In the genomic region with DNA sequence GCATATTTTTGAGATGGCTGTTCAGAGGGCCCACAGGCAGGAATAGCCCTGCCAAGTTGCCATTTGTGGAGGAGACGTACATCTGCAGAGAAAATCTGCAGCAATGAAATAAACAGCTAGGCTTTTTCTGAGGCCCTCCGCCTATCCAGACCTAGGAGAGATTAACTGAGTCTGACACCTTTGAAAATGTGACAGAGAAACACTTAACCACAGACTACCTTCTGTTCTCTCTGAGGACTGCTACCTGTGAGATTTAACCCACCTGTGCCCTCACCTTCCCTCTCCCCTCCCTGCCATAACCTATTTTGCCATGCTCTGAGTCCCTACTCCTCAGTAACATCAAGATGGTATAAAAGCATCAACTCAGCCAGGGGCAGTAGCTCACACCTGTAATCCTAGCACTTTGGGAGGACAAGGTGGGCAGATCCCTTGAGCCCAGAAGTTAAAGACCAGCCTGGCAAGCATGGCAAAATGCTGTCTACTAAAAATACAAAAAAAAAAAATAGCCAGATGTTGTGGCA, we compare ENCODE assay signal across 18 cellular contexts.
DNase-seq lines count a peak whose midpoint lies in the region; ATAC-seq, FAIRE-seq and TF ChIP-seq lines count a peak whose summit lies in the region.
"Had no signal": no experiment of that assay in that cellular context is flagged by ENCODE, and none has a peak within 500 bp of the region (broad histone marks: within the 10 kb centered on the region; RNA-seq: fewer than 3 reads in every experiment).

No MANE protein-coding gene starts in this region.

- H3K9me3 Mint-ChIP-seq in activated T-cell treated with anti-CD3 and anti-CD28 coated beads, Interleukin-2, amount 50 U/mL, for 24 hours: no peaks in the 10 kb centered on the region
- H3K9me3 Mint-ChIP-seq in endodermal cell: no peaks in the 10 kb centered on the region

- ATAC-seq in sciatic nerve: no peak

- no peaks in the 10 kb centered on the region for H3K27me3 Mint-ChIP-seq in activated T-cell treated with anti-CD3 and anti-CD28 coated beads, Interleukin-2, amount 50 U/mL, for 24 hours
- H3K27me3 Mint-ChIP-seq in endodermal cell (ENCODE audit: insufficient read depth): no peaks in the 10 kb centered on the region

- no peak for FAIRE-seq in GM12892 (lab: Jason Lieb, UNC)

- H3K4me3 ChIP-seq in NT2/D1 (ENCODE audit: insufficient read length, low read depth) (no peak overlapping the region), endodermal cell (ENCODE audit: low read length) (no peak overlapping the region), osteoblast (ENCODE audit: insufficient read depth, low read length) (no peak overlapping the region)

- no peak for DNase-seq in activated T-cell treated with anti-CD3 and anti-CD28 coated beads, Interleukin-2, amount 50 U/mL, for 24 hours
- no peak for DNase-seq in activated T-cell treated with anti-CD3 and anti-CD28 coated beads, Interleukin-2, amount 50 U/mL, for 48 hours
- DNase-seq in NT2/D1 (ENCODE audit: low read depth, low spot score): no peak
- peak; percentile 61 for DNase-seq in endodermal cell
- peak; percentile 13 for DNase-seq in sciatic nerve (ENCODE audit: low spot score)
- no peak for DNase-seq in GM12892 (ENCODE audit: insufficient read length)
- DNase-seq in osteoblast (ENCODE audit: insufficient read length, low spot score, missing footprints): no peak
- no peak for DNase-seq in H4 (ENCODE audit: low spot score)
- DNase-seq: C1 segment of cervical spinal cord; COR-L47; DMS53; GOT3; NCI-H345; NCI-H69; NK-92 treated with Interleukin-12 subunit alpha and Interleukin-12 subunit beta, amount 100 ng/mL, for 24 hours; Right ventricle myocardium superior; SK-N-SH had no signal

- intact Hi-C loops in sciatic nerve (cut with DNase I): no loop called here

- peaks cover 37% of the 10 kb centered on the region for H3K36me3 ChIP-seq in NT2/D1 (ENCODE audit: insufficient read depth, insufficient read length, low read length)
- H3K36me3 ChIP-seq in endodermal cell (ENCODE audit: control insufficient read depth, insufficient read depth, low read length): peaks cover 20% of the 10 kb centered on the region
- no peaks in the 10 kb centered on the region for H3K36me3 ChIP-seq in osteoblast (ENCODE audit: insufficient read depth, low read length)

- H3K27ac Mint-ChIP-seq in activated T-cell treated with anti-CD3 and anti-CD28 coated beads, Interleukin-2, amount 50 U/mL, for 24 hours: peak overlapping the region; percentile 34
- peak overlapping the region; percentile 92 for H3K27ac Mint-ChIP-seq in endodermal cell

- H3K4me1 ChIP-seq in NT2/D1 (ENCODE audit: insufficient read depth, insufficient read length) (no peaks in the 10 kb centered on the region), endodermal cell (ENCODE audit: control insufficient read depth, insufficient read depth, low read length) (peaks cover 10% of the 10 kb centered on the region), osteoblast (ENCODE audit: insufficient read depth, low read length) (peaks cover 15% of the 10 kb centered on the region)

- H3K4me2 ChIP-seq in osteoblast (ENCODE audit: insufficient read depth, low read length): no peak overlapping the region
- H3K4me2 ChIP-seq: SK-N-SH had no signal

- no peak overlapping the region for H3K27ac ChIP-seq in endodermal cell (ENCODE audit: low read depth, low read length)
- no peak overlapping the region for H3K27ac ChIP-seq in osteoblast (ENCODE audit: low read depth, low read length)
- H3K27ac ChIP-seq: 22Rv1 had no signal

- no peak overlapping the region for H2AFZ ChIP-seq in osteoblast (ENCODE audit: low read length)

- no peak for TF ChIP-seq POLR2A in GM12892 (IDR thresholded peaks at IDR 0.05; ENCODE audit: low read depth, low read length)

- H3K9me3 ChIP-seq in NT2/D1 (ENCODE audit: insufficient read depth, low read length): no peaks in the 10 kb centered on the region
- no peaks in the 10 kb centered on the region for H3K9me3 ChIP-seq in endodermal cell (ENCODE audit: control insufficient read depth, low read length)
- no peaks in the 10 kb centered on the region for H3K9me3 ChIP-seq in osteoblast (ENCODE audit: low read depth, low read length)
- H3K9me3 ChIP-seq: SK-N-SH had no signal

- H3K9ac ChIP-seq in NT2/D1 (ENCODE audit: insufficient read length, low read depth) (peak overlapping the region; percentile 3), endodermal cell (ENCODE audit: extremely low read depth, low read length, poor library complexity, severe bottlenecking) (no peak overlapping the region)
- H3K9ac ChIP-seq: SK-N-SH had no signal

- H3K4me3 Mint-ChIP-seq in activated T-cell treated with anti-CD3 and anti-CD28 coated beads, Interleukin-2, amount 50 U/mL, for 24 hours: no peak overlapping the region
- no peak overlapping the region for H3K4me3 Mint-ChIP-seq in endodermal cell

- no peak for TF ChIP-seq CTCF in endodermal cell (conservative IDR thresholded peaks at IDR 0.05)
- TF ChIP-seq CTCF in osteoblast (IDR thresholded peaks at IDR 0.05; ENCODE audit: extremely low read depth, low read depth, low read length): no peak

- H3K36me3 Mint-ChIP-seq in activated T-cell treated with anti-CD3 and anti-CD28 coated beads, Interleukin-2, amount 50 U/mL, for 24 hours (ENCODE audit: low read depth): no peaks in the 10 kb centered on the region
- H3K36me3 Mint-ChIP-seq in endodermal cell (ENCODE audit: low read depth): peaks cover 31% of the 10 kb centered on the region

- H4K20me1 ChIP-seq in osteoblast (ENCODE audit: insufficient read depth, low read length): no peaks in the 10 kb centered on the region

- H3K27me3 ChIP-seq in NT2/D1 (ENCODE audit: insufficient read depth, insufficient read length): no peaks in the 10 kb centered on the region
- no peaks in the 10 kb centered on the region for H3K27me3 ChIP-seq in endodermal cell (ENCODE audit: control insufficient read depth, insufficient read depth, low read length, poor library complexity, severe bottlenecking)
- H3K27me3 ChIP-seq in osteoblast (ENCODE audit: insufficient read depth, low read length): no peaks in the 10 kb centered on the region

- WGBS in endodermal cell (ENCODE audit: insufficient coverage in 1 of 2, insufficient read length in 1 of 2), 2 experiments: 69 to 95% methylated on average over 2 of the region's 2 CpGs

- H3K4me1 Mint-ChIP-seq in activated T-cell treated with anti-CD3 and anti-CD28 coated beads, Interleukin-2, amount 50 U/mL, for 24 hours (ENCODE audit: low read depth): peaks cover 30% of the 10 kb centered on the region
- peaks cover 29% of the 10 kb centered on the region for H3K4me1 Mint-ChIP-seq in endodermal cell

- H3K79me2 ChIP-seq in osteoblast (ENCODE audit: insufficient read depth, low read length): peaks cover 5% of the 10 kb centered on the region

Comparison
In these comparisons a context has a peak if more than half of its experiments do, and no peak if none do; other contexts are left out.
1. DNase-seq: peak in endodermal cell (single experiment) and sciatic nerve (single experiment); none in activated T-cell treated with anti-CD3 and anti-CD28 coated beads, Interleukin-2, amount 50 U/mL, for 24 hours (single experiment), activated T-cell treated with anti-CD3 and anti-CD28 coated beads, Interleukin-2, amount 50 U/mL, for 48 hours (0 of 2), NT2/D1 (single experiment), GM12892 (single experiment), osteoblast (single experiment) and H4 (single experiment).